ENCODE assay signal across 10 cellular contexts in genomic region chr4:190114991-190115390, GRCh38. TPM values are rescaled to one million over a fixed set of nuclear protein-coding genes. Genes with fewer than 3 reads are reported as not detected.
"Had no signal": no experiment of that assay in that cellular context is flagged by ENCODE, and none has a peak within 500 bp of the region (broad histone marks: within the 10 kb centered on the region; RNA-seq: fewer than 3 reads in every experiment).

No MANE protein-coding gene starts in this region.

RNA-seq across cellular contexts. Expression of gene DBET, which starts 50.7 kb away (rescaled TPM):
- total RNA-seq: activated B cell treated with CpG ODN at 0.5 μM for 24 hours; activated CD4-positive, alpha-beta memory T cell treated with anti-CD3 and anti-CD28 coated beads, Interleukin-2, amount 10 ng/mL, durations not matched to agents 7 days and 5 days; activated naive CD8-positive, alpha-beta T cell treated with anti-CD3 and anti-CD28 coated beads, Interleukin-2, amount 10 ng/mL, durations not matched to agents 7 days and 5 days; activated T-helper 2 cell treated with anti-CD3 and anti-CD28 coated beads, Interferon-gamma antibody, Interleukin-2, Interleukin-4, amounts not matched to agents 10 μg/mL and 5 μg/mL and 100 μg/mL, durations not matched to agents 14 hours and 24 hours and 36 hours; adrenal gland; astrocyte; body of pancreas; breast epithelium; MCF 10A; Right ventricle myocardium superior had no signal
- polyA plus RNA-seq: adrenal gland had no signal

RNA-seq across cellular contexts. Expression of gene DUX4, which starts 58.6 kb away (rescaled TPM):
- total RNA-seq: activated B cell treated with CpG ODN at 0.5 μM for 24 hours; activated CD4-positive, alpha-beta memory T cell treated with anti-CD3 and anti-CD28 coated beads, Interleukin-2, amount 10 ng/mL, durations not matched to agents 7 days and 5 days; activated naive CD8-positive, alpha-beta T cell treated with anti-CD3 and anti-CD28 coated beads, Interleukin-2, amount 10 ng/mL, durations not matched to agents 7 days and 5 days; activated T-helper 2 cell treated with anti-CD3 and anti-CD28 coated beads, Interferon-gamma antibody, Interleukin-2, Interleukin-4, amounts not matched to agents 10 μg/mL and 5 μg/mL and 100 μg/mL, durations not matched to agents 14 hours and 24 hours and 36 hours; adrenal gland; astrocyte; body of pancreas; breast epithelium; MCF 10A; Right ventricle myocardium superior had no signal
- polyA plus RNA-seq: adrenal gland had no signal
